In genomic region chr17:59618894-59619312, GRCh38 we compare ENCODE assay signal across 1 cellular context.
TF ChIP-seq lines count a peak whose summit lies in the region.

No MANE protein-coding gene starts in this region.

TF ChIP-seq in HepG2, 621 proteins besides CTCF, POLR2A, EP300 and RAD21 (continued from another document and continues in another):
- no peak for TF ChIP-seq ARID3A (IDR thresholded peaks at IDR 0.05; ENCODE audit: low read depth, low read length)
- TF ChIP-seq AGO1 (IDR thresholded peaks at IDR 0.05; ENCODE audit: low read depth, low read length, poor library complexity, severe bottlenecking), result no peak
- no peak; the same call in 1 of the 2 replicates for TF ChIP-seq ZNF3 (CRISPR knock-in tag; IDR thresholded peaks at IDR 0.05)
- no peak for TF ChIP-seq ZNF574 (CRISPR knock-in tag; IDR thresholded peaks at IDR 0.05)
- no peak for TF ChIP-seq SKI (IDR thresholded peaks at IDR 0.05; ENCODE audit: partially characterized antibody)
- peak; percentile 14; the same call in 1 of the 2 replicates for TF ChIP-seq SNAPC4 (CRISPR knock-in tag; IDR thresholded peaks at IDR 0.05)
- no peak for TF ChIP-seq HNRNPK (IDR thresholded peaks at IDR 0.05; ENCODE audit: low read depth, low read length, poor library complexity, severe bottlenecking)
- no peak for TF ChIP-seq GTF3A (CRISPR knock-in tag; conservative IDR thresholded peaks at IDR 0.05)
- no peak for TF ChIP-seq ZNF564 (CRISPR knock-in tag; IDR thresholded peaks at IDR 0.05)
- TF ChIP-seq BRCA1 (CRISPR knock-in tag; IDR thresholded peaks at IDR 0.05), result 0 out of 2 replicates have a peak, but pooled peaks have one; percentile 18
- TF ChIP-seq TCF12 (IDR thresholded peaks at IDR 0.05), result no peak
- TF ChIP-seq TCF12 (CRISPR knock-in tag; IDR thresholded peaks at IDR 0.05), result peak; percentile 14; the same call in 1 of the 2 replicates
- TF ChIP-seq SNRNP70 (IDR thresholded peaks at IDR 0.05; ENCODE audit: low read depth, low read length), result no peak
- no peak for TF ChIP-seq ZNF580 (CRISPR knock-in tag; IDR thresholded peaks at IDR 0.05; ENCODE audit: borderline replicate concordance, low read depth)
- no peak for TF ChIP-seq ZNF562 (CRISPR knock-in tag; IDR thresholded peaks at IDR 0.05; ENCODE audit: borderline replicate concordance)
- no peak for TF ChIP-seq TFE3 (CRISPR knock-in tag; IDR thresholded peaks at IDR 0.05)
- no peak for TF ChIP-seq ZUFSP (CRISPR knock-in tag; IDR thresholded peaks at IDR 0.05; ENCODE audit: borderline replicate concordance)
- TF ChIP-seq NRL (CRISPR knock-in tag; IDR thresholded peaks at IDR 0.05; ENCODE audit: borderline replicate concordance), result no peak
- peak; percentile 90 for TF ChIP-seq PATZ1 (CRISPR knock-in tag; IDR thresholded peaks at IDR 0.05)
- TF ChIP-seq HNRNPUL1 (IDR thresholded peaks at IDR 0.05; ENCODE audit: low read depth, low read length), result no peak
- TF ChIP-seq ZNF646 (CRISPR knock-in tag; IDR thresholded peaks at IDR 0.05), result no peak
- TF ChIP-seq SRSF9 (IDR thresholded peaks at IDR 0.05; ENCODE audit: borderline replicate concordance, insufficient read depth, low read depth, low read length, poor library complexity, severe bottlenecking), result no peak
- no peak for TF ChIP-seq PAF1 (CRISPR knock-in tag; IDR thresholded peaks at IDR 0.05)
- no peak for TF ChIP-seq ATF1 (CRISPR knock-in tag; IDR thresholded peaks at IDR 0.05)
- no peak for TF ChIP-seq REPIN1 (CRISPR knock-in tag; IDR thresholded peaks at IDR 0.05; ENCODE audit: borderline replicate concordance, low read depth)
- no peak for TF ChIP-seq ZXDC (CRISPR knock-in tag; IDR thresholded peaks at IDR 0.05)
- no peak for TF ChIP-seq MAX (IDR thresholded peaks at IDR 0.05)
